In the genomic region with DNA sequence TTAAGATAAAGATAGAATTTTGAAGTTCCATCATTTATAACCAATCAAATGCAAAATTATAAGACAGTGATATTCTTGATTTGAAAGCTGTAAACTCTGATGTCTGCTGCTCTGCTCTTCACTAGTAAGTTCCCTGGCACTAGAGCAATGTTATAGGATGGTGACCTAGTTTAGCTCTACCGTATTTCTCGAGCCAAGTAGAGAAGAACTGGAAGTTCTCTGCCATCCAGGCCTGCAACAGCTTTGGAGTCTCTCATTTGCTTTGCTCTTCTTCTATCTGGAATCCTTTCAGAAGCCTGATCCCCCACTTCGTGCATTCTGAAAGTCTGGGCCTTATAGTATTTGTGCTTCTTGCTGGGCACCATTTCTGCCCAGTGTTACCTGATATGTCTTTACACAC, we compare ENCODE assay signal across 19 cellular contexts.
"Had no signal": no experiment of that assay in that cellular context is flagged by ENCODE, and none has a peak within 500 bp of the region (broad histone marks: within the 10 kb centered on the region; RNA-seq: fewer than 3 reads in every experiment).

No MANE protein-coding gene starts in this region.

- H3K27ac ChIP-seq: colonic mucosa, epithelial cell of prostate, hepatocyte, tibial nerve had no signal

- H3K9me3 ChIP-seq: body of pancreas, colonic mucosa, mucosa of descending colon, tibial nerve had no signal

- H3K4me1 ChIP-seq: colonic mucosa had no signal

- ATAC-seq: body of pancreas; mucosa of descending colon; stimulated activated naive CD8-positive, alpha-beta T cell treated with anti-CD3 and anti-CD28 coated beads, Interleukin-15, Interleukin-2, amounts not matched to agents 100 U/mL and 50 U/mL, for 24 hours; WTC11 had no signal

- H3K4me3 ChIP-seq: body of pancreas, cardiac muscle cell, colonic mucosa, hepatocyte, mucosa of descending colon, tibial nerve had no signal

- H3K27me3 ChIP-seq: body of pancreas, cardiac muscle cell, colonic mucosa, hepatocyte, tibial nerve had no signal

- H3K79me2 ChIP-seq: hepatocyte had no signal

- DNase-seq: activated gamma-delta T cell treated with Interleukin-2 at 50 U/mL for 16 hours; activated T-cell treated with anti-CD3 and anti-CD28 coated beads, Interleukin-2, amount 50 U/mL, for 1 hour; body of pancreas; colonic mucosa; immature natural killer cell; kidney glomerular epithelial cell; mesenchymal stem cell; mucosa of descending colon; naive B cell; nucleus accumbens; stimulated activated CD4-positive, alpha-beta T cell treated with anti-CD3 and anti-CD28 coated beads, Interleukin-12 subunit alpha, Interleukin-12 subunit beta, amount 100 ng/mL, for 4 hours; stimulated activated CD4-positive, alpha-beta T cell treated with anti-CD3 and anti-CD28 coated beads, Interleukin-4, amount 100 ng/mL, for 4 hours; stimulated activated naive CD8-positive, alpha-beta T cell treated with anti-CD3 and anti-CD28 coated beads, Interleukin-15, Interleukin-2, amounts not matched to agents 100 U/mL and 50 U/mL, for 24 hours; T1000 had no signal

- H2AFZ ChIP-seq: hepatocyte had no signal

- H3K4me2 ChIP-seq: hepatocyte had no signal

- H3K36me3 ChIP-seq: cardiac muscle cell, colonic mucosa, tibial nerve had no signal
